ENCODE assay signal across 20 cellular contexts in genomic region chr10:126012485-126012884, GRCh38.
A peak's percentile ranks its signal among the peaks of the same experiment; 100 is the strongest.
DNase-seq lines count a peak whose midpoint lies in the region; ATAC-seq, FAIRE-seq and TF ChIP-seq lines count a peak whose summit lies in the region.
"Had no signal": no experiment of that assay in that cellular context is flagged by ENCODE, and none has a peak within 500 bp of the region (broad histone marks: within the 10 kb centered on the region; RNA-seq: fewer than 3 reads in every experiment).

No MANE protein-coding gene starts in this region.

- H3K27ac Mint-ChIP-seq in stimulated activated effector memory CD8-positive, alpha-beta T cell treated with anti-CD3 and anti-CD28 coated beads, Interleukin-12 subunit alpha, Interleukin-12 subunit beta, amount 100 ng/mL, for 72 hours = peak overlapping the region; percentile 27
- H3K27ac Mint-ChIP-seq: activated CD4-positive, alpha-beta memory T cell treated with anti-CD3 and anti-CD28 coated beads, Interleukin-2, amount 10 ng/mL, durations not matched to agents 7 days and 5 days; activated T-helper 17 cell treated with anti-CD3 and anti-CD28 coated beads, Interleukin-2, amount 50 U/mL, for 72 hours; CD4-positive, alpha-beta T cell had no signal

- H3K36me3 ChIP-seq in GM23248 (ENCODE audit: low read depth) (peaks cover 29% of the 10 kb centered on the region), SK-N-SH (replicated peaks in 1 of 2; ENCODE audit: control insufficient read depth in 1 of 2, insufficient read depth in 2 of 2, low read length in 1 of 2) (peaks cover 5 to 9% of the 10 kb centered on the region in 2 experiments), kidney (ENCODE audit: control insufficient read depth in 1 of 2, insufficient read depth in 2 of 2, low read length in 2 of 2) (no peaks in the 10 kb centered on the region)
- H3K36me3 ChIP-seq: adrenal gland had no signal

- TF ChIP-seq CTCF in SK-N-SH (IDR thresholded peaks at IDR 0.05) = no peak
- no peak for TF ChIP-seq CTCF in fibroblast of pulmonary artery (IDR thresholded peaks at IDR 0.05; ENCODE audit: low read length, missing control alignments)
- no peak for TF ChIP-seq CTCF in kidney (IDR thresholded peaks at IDR 0.05; ENCODE audit: borderline replicate concordance, extremely low read depth, insufficient read depth)

- DNase-seq in GM23248 (peak; percentile 58), SK-N-SH (no peak), fibroblast of pulmonary artery (ENCODE audit: low read depth) (peak; percentile 24), kidney (no peak)
- DNase-seq in stimulated activated effector memory CD8-positive, alpha-beta T cell treated with anti-CD3 and anti-CD28 coated beads, Interleukin-12 subunit alpha, Interleukin-12 subunit beta, amount 100 ng/mL, for 72 hours (ENCODE audit: low spot score in 2 of 2) = no peak
- DNase-seq in stimulated activated CD4-positive, alpha-beta T cell treated with anti-CD3 and anti-CD28 coated beads, Interleukin-4, amount 100 ng/mL, for 1 hour = no peak
- DNase-seq: activated CD4-positive, alpha-beta memory T cell treated with anti-CD3 and anti-CD28 coated beads, Interleukin-2, amount 10 ng/mL, durations not matched to agents 7 days and 5 days; adrenal gland; GDM1; head of caudate nucleus; NCI-H1417 treated with DMSO at 0.1 percent for 48 hours; NCI-H446 treated with DMSO at 0.1 percent for 48 hours; stimulated activated CD4-positive, alpha-beta T cell treated with anti-CD3 and anti-CD28 coated beads, Interleukin-4, amount 100 ng/mL, for 24 hours had no signal

- WGBS in GM23248 (ENCODE audit: low coverage in 1 of 2, low lambda C conversion rate in 2 of 2, missing lambda C conversion rate in 2 of 2), 2 experiments = 96 to 100% methylated on average over 2 of the region's 2 CpGs
- 90% methylated on average over 2 of the region's 2 CpGs for WGBS in SK-N-SH (ENCODE audit: low lambda C conversion rate)

- H3K9me2 ChIP-seq in GM23248 (ENCODE audit: insufficient read depth) = no peaks in the 10 kb centered on the region
- no peaks in the 10 kb centered on the region for H3K9me2 ChIP-seq in SK-N-SH

- peak overlapping the region; percentile 10 for H3K4me2 ChIP-seq in GM23248 (ENCODE audit: unreplicated experiment)
- no peak overlapping the region for H3K4me2 ChIP-seq in SK-N-SH

- intact Hi-C loops in kidney (cut with DNase I) = no loop called here

- H4K20me1 ChIP-seq in GM23248 (ENCODE audit: insufficient read depth) (no peaks in the 10 kb centered on the region), SK-N-SH (ENCODE audit: insufficient read depth) (no peaks in the 10 kb centered on the region)

- H3K9ac ChIP-seq in GM23248 = no peak overlapping the region
- no peak overlapping the region for H3K9ac ChIP-seq in SK-N-SH
- no peak overlapping the region for H3K9ac ChIP-seq in kidney (ENCODE audit: low read length in 2 of 2)

- H3K79me2 ChIP-seq in GM23248 (ENCODE audit: insufficient read depth) (no peaks in the 10 kb centered on the region), SK-N-SH (ENCODE audit: insufficient read depth) (no peaks in the 10 kb centered on the region)

- in situ Hi-C loops in GM23248 (cut with MboI) = no loop called here

- FAIRE-seq in kidney (lab: Jason Lieb, UNC) = no peak
- FAIRE-seq: colon had no signal

- H3F3A ChIP-seq in GM23248 (ENCODE audit: insufficient read depth) (peaks cover 47% of the 10 kb centered on the region), SK-N-SH (replicated peaks; ENCODE audit: insufficient read depth) (no peaks in the 10 kb centered on the region)

- CTCF ChIA-PET in SK-N-SH (lab: Yijun Ruan, JAX) = interaction anchor here (0.7 kb wide), 1 partner anchor 33 kb away, joined by 4 read pairs; no protein-coding TSS in a partner anchor

- TF ChIP-seq EP300 in SK-N-SH (IDR thresholded peaks at IDR 0.05; ENCODE audit: borderline replicate concordance in 1 of 2, low read depth in 1 of 2, low read length in 1 of 2) = no peak

- no peak for ATAC-seq in stimulated activated effector memory CD8-positive, alpha-beta T cell treated with anti-CD3 and anti-CD28 coated beads, Interleukin-12 subunit alpha, Interleukin-12 subunit beta, amount 100 ng/mL, for 72 hours
- ATAC-seq in GM21515 (IDR thresholded peaks at IDR 0.05; ENCODE audit: unreplicated experiment) = no peak
- ATAC-seq: activated T-helper 17 cell treated with anti-CD3 and anti-CD28 coated beads, Interleukin-2, amount 50 U/mL, for 72 hours; sciatic nerve had no signal

- H3K27ac ChIP-seq in GM23248 = no peak overlapping the region
- no peak overlapping the region for H3K27ac ChIP-seq in SK-N-SH (ENCODE audit: low read depth in 2 of 2, low read length in 1 of 2)
- no peak overlapping the region for H3K27ac ChIP-seq in kidney (ENCODE audit: low read depth in 2 of 2, low read length in 2 of 2)
- H3K27ac ChIP-seq: adrenal gland, epithelial cell of prostate, HL-60 had no signal

- POLR2A ChIA-PET in SK-N-SH (lab: Yijun Ruan, JAX) = no interaction called here

- no peaks in the 10 kb centered on the region for H3K9me3 Mint-ChIP-seq in stimulated activated effector memory CD8-positive, alpha-beta T cell treated with anti-CD3 and anti-CD28 coated beads, Interleukin-12 subunit alpha, Interleukin-12 subunit beta, amount 100 ng/mL, for 72 hours
- H3K9me3 Mint-ChIP-seq: activated CD4-positive, alpha-beta memory T cell treated with anti-CD3 and anti-CD28 coated beads, Interleukin-2, amount 10 ng/mL, durations not matched to agents 7 days and 5 days; activated T-helper 17 cell treated with anti-CD3 and anti-CD28 coated beads, Interleukin-2, amount 50 U/mL, for 72 hours; CD4-positive, alpha-beta T cell had no signal

- H3K27me3 ChIP-seq in GM23248 (replicated peaks; ENCODE audit: insufficient read depth) (no peaks in the 10 kb centered on the region), SK-N-SH (ENCODE audit: insufficient read depth) (no peaks in the 10 kb centered on the region)
- H3K27me3 ChIP-seq: adrenal gland had no signal

- peaks cover 30% of the 10 kb centered on the region for H3K4me1 Mint-ChIP-seq in stimulated activated effector memory CD8-positive, alpha-beta T cell treated with anti-CD3 and anti-CD28 coated beads, Interleukin-12 subunit alpha, Interleukin-12 subunit beta, amount 100 ng/mL, for 72 hours

- no peak overlapping the region for H2AFZ ChIP-seq in GM23248
- H2AFZ ChIP-seq in SK-N-SH (ENCODE audit: low read depth) = no peak overlapping the region

- no peaks in the 10 kb centered on the region for H3K9me3 ChIP-seq in GM23248 (ENCODE audit: low read depth)
- peaks cover 5% of the 10 kb centered on the region for H3K9me3 ChIP-seq in SK-N-SH
- H3K9me3 ChIP-seq in kidney (ENCODE audit: control insufficient read depth in 1 of 2, low read length in 2 of 2) = no peaks in the 10 kb centered on the region
- H3K9me3 ChIP-seq: adrenal gland had no signal

- peak overlapping the region; percentile 4 for H3K4me3 Mint-ChIP-seq in stimulated activated effector memory CD8-positive, alpha-beta T cell treated with anti-CD3 and anti-CD28 coated beads, Interleukin-12 subunit alpha, Interleukin-12 subunit beta, amount 100 ng/mL, for 72 hours
- H3K4me3 Mint-ChIP-seq: activated CD4-positive, alpha-beta memory T cell treated with anti-CD3 and anti-CD28 coated beads, Interleukin-2, amount 10 ng/mL, durations not matched to agents 7 days and 5 days; activated T-helper 17 cell treated with anti-CD3 and anti-CD28 coated beads, Interleukin-2, amount 50 U/mL, for 72 hours; CD4-positive, alpha-beta T cell had no signal

- H3K36me3 Mint-ChIP-seq in stimulated activated effector memory CD8-positive, alpha-beta T cell treated with anti-CD3 and anti-CD28 coated beads, Interleukin-12 subunit alpha, Interleukin-12 subunit beta, amount 100 ng/mL, for 72 hours = no peaks in the 10 kb centered on the region

- TF ChIP-seq RAD21 in SK-N-SH (IDR thresholded peaks at IDR 0.05; ENCODE audit: low read length) = no peak

- H3K4me3 ChIP-seq in GM23248 (no peak overlapping the region), SK-N-SH (ENCODE audit: low read depth in 2 of 2, low read length in 1 of 2) (no peak overlapping the region), fibroblast of pulmonary artery (replicated peaks; ENCODE audit: low read depth, low read length) (no peak overlapping the region), kidney (ENCODE audit: low read length in 2 of 2) (no peak overlapping the region)
- H3K4me3 ChIP-seq: adrenal gland had no signal

- H3K4me1 ChIP-seq in GM23248 (ENCODE audit: insufficient read depth) (peaks cover 25% of the 10 kb centered on the region), SK-N-SH (ENCODE audit: control insufficient read depth in 1 of 2, insufficient read depth in 2 of 2, low read depth in 1 of 2, low read length in 1 of 2) (peaks cover 4 to 5% of the 10 kb centered on the region in 2 experiments; a peak in 3 of 4 replicates), kidney (ENCODE audit: control insufficient read depth in 1 of 2, insufficient read depth in 1 of 2, low read depth in 1 of 2, low read length in 2 of 2) (peaks cover 4 to 21% of the 10 kb centered on the region in 2 donors)
- H3K4me1 ChIP-seq: adrenal gland had no signal

TF ChIP-seq in SK-N-SH, 30 proteins besides CTCF, POLR2A, EP300 and RAD21:
- TF ChIP-seq GATA2 (CRISPR knock-in tag; IDR thresholded peaks at IDR 0.05) (no peak), TEAD4 (IDR thresholded peaks at IDR 0.05; ENCODE audit: borderline replicate concordance, insufficient read depth) (no peak), FOSL2 (IDR thresholded peaks at IDR 0.05; ENCODE audit: borderline replicate concordance, low read depth) (peak; percentile 7; the same call in 1 of the 2 replicates)

Comparison
In these comparisons a context has a peak if more than half of its experiments do, and no peak if none do; other contexts are left out.
1. DNase-seq: peak in GM23248 (single experiment) and fibroblast of pulmonary artery (single experiment); none in SK-N-SH (single experiment), stimulated activated effector memory CD8-positive, alpha-beta T cell treated with anti-CD3 and anti-CD28 coated beads, Interleukin-12 subunit alpha, Interleukin-12 subunit beta, amount 100 ng/mL, for 72 hours (0 of 2), kidney (single experiment) and stimulated activated CD4-positive, alpha-beta T cell treated with anti-CD3 and anti-CD28 coated beads, Interleukin-4, amount 100 ng/mL, for 1 hour (single experiment).